In the genomic region with DNA sequence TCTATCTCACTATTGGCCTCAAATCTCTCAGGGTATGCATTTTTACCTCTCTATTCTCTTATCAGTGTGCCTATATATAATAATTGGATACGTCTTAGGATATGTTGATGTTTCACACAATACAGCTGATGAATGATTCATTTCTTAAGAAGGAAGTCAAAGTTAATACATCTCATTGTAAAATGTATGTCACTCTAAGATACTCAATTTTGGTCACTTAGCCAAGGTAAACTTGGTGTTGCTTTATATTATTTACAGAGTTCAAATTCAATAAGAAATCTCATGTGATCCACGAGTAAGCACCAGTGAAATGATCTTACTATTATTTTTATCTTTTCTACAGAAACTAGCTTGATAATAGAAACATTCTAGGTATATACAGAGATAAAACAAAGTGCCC, we compare ENCODE assay signal across 27 cellular contexts.
A peak's percentile ranks its signal among the peaks of the same experiment; 100 is the strongest.
DNase-seq lines count a peak whose midpoint lies in the region; ATAC-seq, FAIRE-seq and TF ChIP-seq lines count a peak whose summit lies in the region.
"Had no signal": no experiment of that assay in that cellular context is flagged by ENCODE, and none has a peak within 500 bp of the region (broad histone marks: within the 10 kb centered on the region; RNA-seq: fewer than 3 reads in every experiment).

No MANE protein-coding gene starts in this region.

- no peak for TF ChIP-seq EP300 in K562 (IDR thresholded peaks at IDR 0.05; ENCODE audit: low read length)

- H3K9ac ChIP-seq in K562 (ENCODE audit: insufficient read depth in 1 of 2, low read depth in 2 of 2, low read length in 2 of 2) (no peak overlapping the region), endothelial cell of umbilical vein (replicated peaks; ENCODE audit: extremely low read depth, insufficient read depth, low read length) (no peak overlapping the region)
- H3K9ac ChIP-seq: BLaER1 had no signal

- H4K20me1 ChIP-seq in K562 (replicated peaks; ENCODE audit: control insufficient read depth, insufficient read depth, low read length), result no peaks in the 10 kb centered on the region
- no peaks in the 10 kb centered on the region for H4K20me1 ChIP-seq in endothelial cell of umbilical vein (replicated peaks; ENCODE audit: control insufficient read depth, extremely low read depth, insufficient read depth, low read length)
- H4K20me1 ChIP-seq: BLaER1 had no signal

- H3K27me3 Mint-ChIP-seq in activated CD8-positive, alpha-beta memory T cell treated with anti-CD3 and anti-CD28 coated beads, Interleukin-2, amount 10 ng/mL, durations not matched to agents 7 days and 5 days, result no peaks in the 10 kb centered on the region
- H3K27me3 Mint-ChIP-seq: CD4-positive, alpha-beta memory T cell; CD4-positive, CD25-positive, alpha-beta regulatory T cell; CD8-positive, alpha-beta memory T cell had no signal

- dilution Hi-C loops in endothelial cell of umbilical vein (cut with MboI; ENCODE audit: extremely low pct_ligation_motif_present, low sequenced_read_pairs), result no loop called here

- H3K4me3 Mint-ChIP-seq in activated CD8-positive, alpha-beta memory T cell treated with anti-CD3 and anti-CD28 coated beads, Interleukin-2, amount 10 ng/mL, durations not matched to agents 7 days and 5 days, result no peak overlapping the region
- H3K4me3 Mint-ChIP-seq: CD14-positive monocyte; CD4-positive, alpha-beta memory T cell; CD4-positive, CD25-positive, alpha-beta regulatory T cell; CD8-positive, alpha-beta memory T cell had no signal

- H3K4me2 ChIP-seq in K562 (ENCODE audit: insufficient read depth, low read length) (no peak overlapping the region), endothelial cell of umbilical vein (ENCODE audit: insufficient read depth, low read length) (no peak overlapping the region)
- H3K4me2 ChIP-seq: A549, BLaER1 had no signal

- intact Hi-C loops in K562 (cut with micrococcal nuclease), result no loop called here
- intact Hi-C loops in endothelial cell of umbilical vein (cut with micrococcal nuclease), result no loop called here
- intact Hi-C loops in head of caudate nucleus (cut with DNase I), result no loop called here

- no peak overlapping the region for H3K27ac ChIP-seq in ACC112 (ENCODE audit: low read depth, low read length)
- no peak overlapping the region for H3K27ac ChIP-seq in K562 (ENCODE audit: extremely low read depth, low read depth, low read length)
- no peak overlapping the region for H3K27ac ChIP-seq in endothelial cell of umbilical vein (ENCODE audit: insufficient read depth, low read depth, low read length)
- H3K27ac ChIP-seq: 22Rv1, A549, BLaER1 had no signal

- no peak for ATAC-seq in K562
- ATAC-seq in activated CD8-positive, alpha-beta memory T cell treated with anti-CD3 and anti-CD28 coated beads, Interleukin-2, amount 10 ng/mL, durations not matched to agents 7 days and 5 days, result no peak
- ATAC-seq: A549 had no signal

- in situ Hi-C loops in K562 (cut with MboI), result no loop called here
- in situ Hi-C loops in HAP-1 (cut with MboI; ENCODE audit: low sequenced_read_pairs), result no loop called here

- BruUV-seq in K562 (replicated peaks; lab: Mats Ljungman, UMichigan) (no TSS peak), endothelial cell of umbilical vein (replicated peaks; lab: Mats Ljungman, UMichigan) (no TSS peak)

- H3K36me3 ChIP-seq in ACC112 (ENCODE audit: insufficient read depth, low read length), result no peaks in the 10 kb centered on the region
- no peaks in the 10 kb centered on the region for H3K36me3 ChIP-seq in K562 (ENCODE audit: control insufficient read depth, insufficient read depth, low read length)
- no peaks in the 10 kb centered on the region for H3K36me3 ChIP-seq in endothelial cell of umbilical vein (ENCODE audit: control insufficient read depth in 2 of 2, extremely low read depth in 1 of 2, insufficient read depth in 2 of 2, low read length in 2 of 2)
- H3K36me3 ChIP-seq in HAP-1 (replicated peaks), result no peaks in the 10 kb centered on the region
- H3K36me3 ChIP-seq: BE2C, BLaER1 had no signal

- H3K27me3 ChIP-seq in ACC112 (ENCODE audit: insufficient read depth, low read length), result no peaks in the 10 kb centered on the region
- H3K27me3 ChIP-seq in K562 (ENCODE audit: control insufficient read depth in 2 of 2, insufficient read depth in 2 of 2, low read length in 2 of 2), result no peaks in the 10 kb centered on the region
- no peaks in the 10 kb centered on the region for H3K27me3 ChIP-seq in endothelial cell of umbilical vein (ENCODE audit: control insufficient read depth in 2 of 2, insufficient read depth in 2 of 2, low read length in 2 of 2)
- H3K27me3 ChIP-seq in HAP-1 (ENCODE audit: low read depth), result no peaks in the 10 kb centered on the region
- H3K27me3 ChIP-seq: BE2C, BLaER1 had no signal

- CTCF ChIA-PET in K562 (lab: Yijun Ruan, JAX; ENCODE audit: low intra/inter-chr PET ratio), result no interaction called here
- CTCF ChIA-PET in endothelial cell of umbilical vein (lab: Charles Lee), result no interaction called here
- CTCF ChIA-PET in activated CD8-positive, alpha-beta memory T cell treated with anti-CD3 and anti-CD28 coated beads, Interleukin-2, amount 10 ng/mL, durations not matched to agents 7 days and 5 days (lab: Charles Lee), result no interaction called here

- peaks cover 4% of the 10 kb centered on the region for H3K9me3 Mint-ChIP-seq in activated CD8-positive, alpha-beta memory T cell treated with anti-CD3 and anti-CD28 coated beads, Interleukin-2, amount 10 ng/mL, durations not matched to agents 7 days and 5 days (ENCODE audit: low read depth)

- DNase-seq in LNCaP clone FGC (ENCODE audit: low read depth), result peak; percentile 79
- no peak for DNase-seq in K562 (ENCODE audit: extremely low read depth in 1 of 4, low spot score in 3 of 4)
- peak; percentile 65 for DNase-seq in endothelial cell of umbilical vein (ENCODE audit: low read depth, low spot score)
- DNase-seq in head of caudate nucleus, result no peak
- no peak for DNase-seq in activated CD8-positive, alpha-beta memory T cell treated with anti-CD3 and anti-CD28 coated beads, Interleukin-2, amount 10 ng/mL, durations not matched to agents 7 days and 5 days
- no peak for DNase-seq in HAP-1 (ENCODE audit: low spot score in 2 of 2)
- DNase-seq: ACHN; BE2C; C1 segment of cervical spinal cord; CD4-positive, alpha-beta memory T cell; CD4-positive, CD25-positive, alpha-beta regulatory T cell; CD8-positive, alpha-beta memory T cell; COR-L47; DMS 273 treated with DMSO at 0.1 percent for 48 hours; DMS153; DMS53; DMS79; DND-41; EL; GF-D8 had no signal

- H2AFZ ChIP-seq in ACC112 (ENCODE audit: low read length, unreplicated experiment), result peak overlapping the region; percentile 21
- H2AFZ ChIP-seq in K562 (ENCODE audit: low read depth, low read length), result peak overlapping the region; percentile 0; the same call in 1 of the 2 replicates
- H2AFZ ChIP-seq in endothelial cell of umbilical vein (ENCODE audit: low read depth, low read length), result no peak overlapping the region

- TF ChIP-seq CTCF in LNCaP clone FGC (IDR thresholded peaks at IDR 0.05; ENCODE audit: control insufficient read depth, extremely low read depth, insufficient read depth) (no peak), K562 (IDR thresholded peaks at IDR 0.05 in 2 of 3, conservative IDR thresholded peaks at IDR 0.05 in 1 of 3; ENCODE audit: insufficient read depth in 2 of 3, low read depth in 1 of 3, low read length in 3 of 3) (no peak), endothelial cell of umbilical vein (IDR thresholded peaks at IDR 0.05; ENCODE audit: extremely low read depth in 1 of 2, insufficient read depth in 1 of 2, low read depth in 1 of 2, low read length in 2 of 2) (no peak)

- FAIRE-seq in K562 (lab: Jason Lieb, UNC) (no peak), endothelial cell of umbilical vein (lab: Jason Lieb, UNC) (no peak)
- FAIRE-seq: A549, GM12891, GM19239 had no signal

- H3K9me3 ChIP-seq in K562 (replicated peaks; ENCODE audit: control insufficient read depth, insufficient read depth, low read depth, low read length) (no peaks in the 10 kb centered on the region), endothelial cell of umbilical vein (replicated peaks; ENCODE audit: control insufficient read depth, insufficient read depth, low read length) (no peaks in the 10 kb centered on the region), HAP-1 (no peaks in the 10 kb centered on the region)
- H3K9me3 ChIP-seq: A549, BE2C had no signal

- H3K27ac Mint-ChIP-seq in activated CD8-positive, alpha-beta memory T cell treated with anti-CD3 and anti-CD28 coated beads, Interleukin-2, amount 10 ng/mL, durations not matched to agents 7 days and 5 days, result no peak overlapping the region
- H3K27ac Mint-ChIP-seq: CD14-positive monocyte; CD4-positive, alpha-beta memory T cell; CD4-positive, CD25-positive, alpha-beta regulatory T cell; CD8-positive, alpha-beta memory T cell had no signal

- TF ChIP-seq RAD21 in K562 (CRISPR knock-in tag; conservative IDR thresholded peaks at IDR 0.05 in 1 of 2, IDR thresholded peaks at IDR 0.05 in 1 of 2), result no peak

- TF ChIP-seq POLR2A in K562 (conservative IDR thresholded peaks at IDR 0.05) (no peak), endothelial cell of umbilical vein (IDR thresholded peaks at IDR 0.05; ENCODE audit: low read depth, low read length) (no peak)

- POLR2A ChIA-PET in K562 (lab: Yijun Ruan, JAX) (no interaction called here), endothelial cell of umbilical vein (lab: Charles Lee) (no interaction called here)

- H3K36me3 Mint-ChIP-seq in activated CD8-positive, alpha-beta memory T cell treated with anti-CD3 and anti-CD28 coated beads, Interleukin-2, amount 10 ng/mL, durations not matched to agents 7 days and 5 days, result no peaks in the 10 kb centered on the region
- H3K36me3 Mint-ChIP-seq: CD14-positive monocyte; CD4-positive, alpha-beta memory T cell; CD4-positive, CD25-positive, alpha-beta regulatory T cell; CD8-positive, alpha-beta memory T cell had no signal

- WGBS in K562 (ENCODE audit: insufficient coverage, low coverage, missing lambda C conversion rate), result 18% methylated on average over 2 of the region's 2 CpGs

- H3K4me3 ChIP-seq in ACC112 (ENCODE audit: low read depth, low read length), result peak overlapping the region; percentile 2; the same call in 1 of the 2 replicates
- H3K4me3 ChIP-seq in LNCaP clone FGC (ENCODE audit: low read depth, low read length), result no peak overlapping the region
- no peak overlapping the region for H3K4me3 ChIP-seq in K562
- H3K4me3 ChIP-seq in endothelial cell of umbilical vein (replicated peaks in 1 of 3; ENCODE audit: insufficient read depth in 1 of 3, low read depth in 1 of 3, low read length in 3 of 3), result no peak overlapping the region
- H3K4me3 ChIP-seq in HAP-1, result no peak overlapping the region
- H3K4me3 ChIP-seq: A549, BLaER1 had no signal

- H3K79me2 ChIP-seq in ACC112 (ENCODE audit: control insufficient read depth, insufficient read depth, low read length, unreplicated experiment) (no peaks in the 10 kb centered on the region), K562 (ENCODE audit: control insufficient read depth, insufficient read depth, low read length) (no peaks in the 10 kb centered on the region), endothelial cell of umbilical vein (ENCODE audit: control insufficient read depth, insufficient read depth, low read length) (no peaks in the 10 kb centered on the region)

- H3K4me1 Mint-ChIP-seq in activated CD8-positive, alpha-beta memory T cell treated with anti-CD3 and anti-CD28 coated beads, Interleukin-2, amount 10 ng/mL, durations not matched to agents 7 days and 5 days, result no peaks in the 10 kb centered on the region
- H3K4me1 Mint-ChIP-seq: CD14-positive monocyte; CD4-positive, alpha-beta memory T cell; CD4-positive, CD25-positive, alpha-beta regulatory T cell; CD8-positive, alpha-beta memory T cell had no signal

- no peaks in the 10 kb centered on the region for H3K4me1 ChIP-seq in ACC112 (ENCODE audit: control insufficient read depth, insufficient read depth, low read length, unreplicated experiment)
- no peaks in the 10 kb centered on the region; a peak in 1 of 5 replicates for H3K4me1 ChIP-seq in K562 (replicated peaks in 1 of 2; ENCODE audit: control insufficient read depth in 2 of 2, insufficient read depth in 2 of 2, low read length in 2 of 2)
- no peaks in the 10 kb centered on the region for H3K4me1 ChIP-seq in endothelial cell of umbilical vein (ENCODE audit: control insufficient read depth, extremely low read depth, insufficient read depth, low read length)
- H3K4me1 ChIP-seq in HAP-1, result no peaks in the 10 kb centered on the region
- H3K4me1 ChIP-seq: A549, BE2C, BLaER1 had no signal

- H3K9me1 ChIP-seq in K562 (ENCODE audit: control insufficient read depth, insufficient read depth, low read length) (no peaks in the 10 kb centered on the region), endothelial cell of umbilical vein (replicated peaks; ENCODE audit: control insufficient read depth, extremely low read depth, insufficient read depth, low read length) (no peaks in the 10 kb centered on the region)

Comparison
In these comparisons a context has a peak if more than half of its experiments do, and no peak if none do; other contexts are left out.
1. DNase-seq: peak in LNCaP clone FGC (single experiment) and endothelial cell of umbilical vein (single experiment); none in K562 (0 of 4), head of caudate nucleus (0 of 42), activated CD8-positive, alpha-beta memory T cell treated with anti-CD3 and anti-CD28 coated beads, Interleukin-2, amount 10 ng/mL, durations not matched to agents 7 days and 5 days (single experiment) and HAP-1 (0 of 2).